ENCODE assay signal across 10 cellular contexts in the genomic region with DNA sequence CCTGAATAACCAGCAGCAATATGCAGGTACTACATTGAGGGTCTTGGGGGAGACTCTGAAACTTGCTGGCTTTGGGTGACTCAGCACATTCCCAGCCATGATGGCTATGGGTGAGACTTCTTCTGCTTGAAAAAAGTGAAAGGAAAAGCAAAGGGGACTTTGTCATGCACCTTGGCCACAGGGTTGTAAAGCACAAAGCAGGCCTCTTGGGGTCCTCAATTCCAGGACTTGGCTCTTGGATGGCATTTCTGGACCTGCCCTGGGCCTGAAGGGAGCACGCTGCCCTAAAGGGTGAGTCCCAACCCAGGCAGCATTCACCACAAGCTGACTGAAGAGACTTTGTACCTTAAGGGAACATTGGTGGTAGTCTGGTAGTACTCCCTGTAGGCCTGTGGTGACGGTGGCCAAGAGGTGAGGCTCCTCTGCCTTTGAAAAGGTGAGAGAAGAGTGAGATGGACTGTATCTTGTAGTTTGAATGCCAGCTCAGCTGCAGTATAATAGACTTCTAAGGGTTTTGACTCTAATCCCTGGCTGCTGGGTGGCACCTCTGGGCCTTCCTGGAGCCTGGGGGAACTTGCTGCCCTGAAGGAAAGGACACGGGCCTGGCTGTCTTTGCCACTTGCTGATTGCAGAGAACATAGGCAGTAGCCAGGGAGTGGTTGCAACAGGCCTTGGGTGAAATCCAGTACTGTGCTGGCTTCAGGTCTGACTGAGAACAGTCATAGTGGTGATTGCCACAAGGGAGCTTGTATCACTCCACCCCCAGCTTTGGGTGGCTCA. TPM values are rescaled to one million over a fixed set of nuclear protein-coding genes. Genes with fewer than 3 reads are reported as not detected.
DNase-seq lines count a peak whose midpoint lies in the region; ATAC-seq, FAIRE-seq and TF ChIP-seq lines count a peak whose summit lies in the region.
"Had no signal": no experiment of that assay in that cellular context is flagged by ENCODE, and none has a peak within 500 bp of the region (broad histone marks: within the 10 kb centered on the region; RNA-seq: fewer than 3 reads in every experiment).

No MANE protein-coding gene starts in this region.

- intact Hi-C loops in natural killer cell (cut with micrococcal nuclease), result no loop called here
- intact Hi-C loops in pancreas (cut with DNase I), result no loop called here

- 65 to 70% methylated on average over 3 of the region's 3 CpGs for WGBS in pancreas, 2 donors

- H3K27ac ChIP-seq in pancreas (no peak overlapping the region), coronary artery (no peak overlapping the region)

- no peaks in the 10 kb centered on the region for H3K9me3 ChIP-seq in pancreas

- H3K4me3 Mint-ChIP-seq in natural killer cell treated with Interleukin-12 subunit alpha and Interleukin-12 subunit beta and Interleukin-15 and Interleukin-18, amount 100 ng/mL, for 72 hours, result peak overlapping the region; percentile 89
- H3K4me3 Mint-ChIP-seq in natural killer cell, result no peak overlapping the region
- peak overlapping the region; percentile 53 for H3K4me3 Mint-ChIP-seq in activated naive CD8-positive, alpha-beta T cell treated with anti-CD3 and anti-CD28 coated beads, Interleukin-2, amount 50 U/mL, for 24 hours

- TF ChIP-seq CTCF in natural killer cell (IDR thresholded peaks at IDR 0.05) (no peak), pancreas (IDR thresholded peaks at IDR 0.05) (no peak), coronary artery (IDR thresholded peaks at IDR 0.05) (no peak)

- peak; percentile 92 for DNase-seq in natural killer cell treated with Interleukin-12 subunit alpha and Interleukin-12 subunit beta and Interleukin-15 and Interleukin-18, amount 100 ng/mL, for 72 hours (ENCODE audit: low spot score)
- DNase-seq in natural killer cell, result no peak
- DNase-seq in activated naive CD8-positive, alpha-beta T cell treated with anti-CD3 and anti-CD28 coated beads, Interleukin-2, amount 50 U/mL, for 24 hours, result peak; percentile 54
- peak; percentile 40 to 75 (median 54) for DNase-seq in pancreas
- DNase-seq in globus pallidus (ENCODE audit: low spot score), result no peak
- no peak for DNase-seq in coronary artery (ENCODE audit: low spot score)
- DNase-seq in iPS-NIHi7 (ENCODE audit: extremely low spot score), result no peak

- H3K4me3 ChIP-seq in pancreas (no peak overlapping the region), coronary artery (no peak overlapping the region)

- H3K4me1 ChIP-seq in pancreas, result peaks cover 0 to 5% (median 0%) of the 10 kb centered on the region in 3 donors

- peak; percentile 86 to 88 for ATAC-seq in natural killer cell treated with Interleukin-12 subunit alpha and Interleukin-12 subunit beta and Interleukin-15 and Interleukin-18, amount 100 ng/mL, for 72 hours
- ATAC-seq in natural killer cell (no peak), HG03159 (IDR thresholded peaks at IDR 0.05; ENCODE audit: unreplicated experiment) (peak; percentile 80), pancreas (peak; percentile 93 to 97 (median 94))
- ATAC-seq in activated naive CD8-positive, alpha-beta T cell treated with anti-CD3 and anti-CD28 coated beads, Interleukin-2, amount 50 U/mL, for 24 hours, result peak; percentile 87

- no peaks in the 10 kb centered on the region for H3K27me3 Mint-ChIP-seq in natural killer cell treated with Interleukin-12 subunit alpha and Interleukin-12 subunit beta and Interleukin-15 and Interleukin-18, amount 100 ng/mL, for 72 hours
- H3K27me3 Mint-ChIP-seq in natural killer cell (ENCODE audit: low read depth in 2 of 2), result no peaks in the 10 kb centered on the region
- no peaks in the 10 kb centered on the region for H3K27me3 Mint-ChIP-seq in activated naive CD8-positive, alpha-beta T cell treated with anti-CD3 and anti-CD28 coated beads, Interleukin-2, amount 50 U/mL, for 24 hours

- no peaks in the 10 kb centered on the region for H3K27me3 ChIP-seq in pancreas

- FAIRE-seq in pancreas (lab: Jason Lieb, UNC), result no peak
- FAIRE-seq: G401.6 had no signal

- H3K9me3 Mint-ChIP-seq in natural killer cell treated with Interleukin-12 subunit alpha and Interleukin-12 subunit beta and Interleukin-15 and Interleukin-18, amount 100 ng/mL, for 72 hours, result no peaks in the 10 kb centered on the region
- no peaks in the 10 kb centered on the region for H3K9me3 Mint-ChIP-seq in natural killer cell
- H3K9me3 Mint-ChIP-seq in activated naive CD8-positive, alpha-beta T cell treated with anti-CD3 and anti-CD28 coated beads, Interleukin-2, amount 50 U/mL, for 24 hours, result no peaks in the 10 kb centered on the region

- H3K27ac Mint-ChIP-seq in natural killer cell treated with Interleukin-12 subunit alpha and Interleukin-12 subunit beta and Interleukin-15 and Interleukin-18, amount 100 ng/mL, for 72 hours, result peak overlapping the region; percentile 95 to 100
- peak overlapping the region in 1 of 2 donors; percentile 42 for H3K27ac Mint-ChIP-seq in natural killer cell
- H3K27ac Mint-ChIP-seq in activated naive CD8-positive, alpha-beta T cell treated with anti-CD3 and anti-CD28 coated beads, Interleukin-2, amount 50 U/mL, for 24 hours, result peak overlapping the region; percentile 97

- H3K36me3 Mint-ChIP-seq in natural killer cell treated with Interleukin-12 subunit alpha and Interleukin-12 subunit beta and Interleukin-15 and Interleukin-18, amount 100 ng/mL, for 72 hours, result peaks cover 15% of the 10 kb centered on the region
- H3K36me3 Mint-ChIP-seq in natural killer cell, result no peaks in the 10 kb centered on the region
- H3K36me3 Mint-ChIP-seq in activated naive CD8-positive, alpha-beta T cell treated with anti-CD3 and anti-CD28 coated beads, Interleukin-2, amount 50 U/mL, for 24 hours (ENCODE audit: low read depth), result peaks cover 3% of the 10 kb centered on the region

- H3K4me1 Mint-ChIP-seq in natural killer cell treated with Interleukin-12 subunit alpha and Interleukin-12 subunit beta and Interleukin-15 and Interleukin-18, amount 100 ng/mL, for 72 hours (ENCODE audit: low read depth in 2 of 2), result peaks cover 75 to 77% of the 10 kb centered on the region in 2 donors
- peaks cover 6 to 8% of the 10 kb centered on the region in 2 donors for H3K4me1 Mint-ChIP-seq in natural killer cell
- H3K4me1 Mint-ChIP-seq in activated naive CD8-positive, alpha-beta T cell treated with anti-CD3 and anti-CD28 coated beads, Interleukin-2, amount 50 U/mL, for 24 hours, result peaks cover 91% of the 10 kb centered on the region

- H3K36me3 ChIP-seq in pancreas, result no peaks in the 10 kb centered on the region

RNA-seq across cellular contexts. Expression of a gene that starts 36.5 kb away (rescaled TPM):
- total RNA-seq in natural killer cell treated with Interleukin-12 subunit alpha and Interleukin-12 subunit beta and Interleukin-15 and Interleukin-18, amount 100 ng/mL, for 72 hours, result 1,000 to 10,000 TPM in 1 of 2 donors, 100 to 1,000 TPM in 1; 755 to 1,319 TPM
- total RNA-seq in natural killer cell (100 to 1,000 TPM; 276 to 363 (median 357) TPM), pancreas (1 to 10 TPM; 1.2 to 6.4 (median 4.1) TPM)
- polyA plus RNA-seq in pancreas, result under 1 TPM; 0.47 to 0.68 TPM
- polyA plus RNA-seq: neural cell had no signal

Comparison
In these comparisons a context has a peak if more than half of its experiments do, and no peak if none do; other contexts are left out.
1. ATAC-seq: peak in natural killer cell treated with Interleukin-12 subunit alpha and Interleukin-12 subunit beta and Interleukin-15 and Interleukin-18, amount 100 ng/mL, for 72 hours (2 of 2), HG03159 (single experiment), activated naive CD8-positive, alpha-beta T cell treated with anti-CD3 and anti-CD28 coated beads, Interleukin-2, amount 50 U/mL, for 24 hours (single experiment) and pancreas (4 of 4); none in natural killer cell (0 of 3).
2. DNase-seq: peak in natural killer cell treated with Interleukin-12 subunit alpha and Interleukin-12 subunit beta and Interleukin-15 and Interleukin-18, amount 100 ng/mL, for 72 hours (single experiment), activated naive CD8-positive, alpha-beta T cell treated with anti-CD3 and anti-CD28 coated beads, Interleukin-2, amount 50 U/mL, for 24 hours (single experiment) and pancreas (6 of 6); none in natural killer cell (single experiment), globus pallidus (single experiment), coronary artery (single experiment) and iPS-NIHi7 (single experiment).
3. RNA of a gene that starts 36.5 kb away (total RNA-seq): 755 to 1,319 TPM in natural killer cell treated with Interleukin-12 subunit alpha and Interleukin-12 subunit beta and Interleukin-15 and Interleukin-18, amount 100 ng/mL, for 72 hours and 276 to 363 TPM in natural killer cell; 1.2 to 6.4 TPM in pancreas; every median in the first group is over 10 times any median in the second.